Comparison of ENCODE assay signal across 21 cellular contexts in the genomic region with DNA sequence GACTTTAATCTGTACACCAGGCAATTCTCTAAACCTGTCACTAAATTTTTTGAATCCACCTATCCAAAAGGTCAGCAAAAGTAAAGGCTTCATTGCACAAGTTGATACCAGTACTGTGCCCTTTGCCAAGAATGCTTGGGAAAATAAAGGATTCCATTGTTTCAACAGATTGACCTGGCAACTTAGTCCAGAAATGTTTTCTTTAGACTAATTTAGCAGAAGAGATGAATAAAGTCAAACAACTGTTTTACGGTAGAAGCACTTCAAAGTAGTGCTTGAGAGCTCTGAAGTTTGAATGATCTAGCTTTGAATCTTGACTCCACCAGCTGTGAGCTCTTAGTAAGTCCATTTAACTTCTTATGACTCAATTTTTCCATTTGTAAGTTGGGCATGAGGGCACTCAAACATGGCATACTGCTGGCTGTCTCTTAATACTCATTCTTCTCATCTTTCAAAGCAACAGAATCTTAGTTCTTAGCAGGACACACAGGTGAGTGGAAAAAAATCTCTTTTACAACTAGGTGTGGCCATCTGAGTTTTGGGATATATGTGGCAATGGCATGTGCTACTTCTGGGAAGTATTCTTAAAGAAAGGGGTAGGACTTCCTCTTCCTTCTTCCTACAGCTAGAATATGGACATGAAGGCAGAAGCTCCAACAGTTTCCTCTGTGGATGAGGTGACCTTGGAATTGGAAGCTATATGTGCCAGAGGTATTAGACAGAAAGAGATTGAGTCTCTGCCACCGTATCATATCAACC. TPM values are rescaled to one million over a fixed set of nuclear protein-coding genes. Genes with fewer than 3 reads are reported as not detected.
DNase-seq lines count a peak whose midpoint lies in the region; ATAC-seq, FAIRE-seq and TF ChIP-seq lines count a peak whose summit lies in the region.
"Had no signal": no experiment of that assay in that cellular context is flagged by ENCODE, and none has a peak within 500 bp of the region (broad histone marks: within the 10 kb centered on the region; RNA-seq: fewer than 3 reads in every experiment).

No MANE protein-coding gene starts in this region.

- H3K27ac ChIP-seq in A549 (peak overlapping the region; percentile 81 to 90), lung (ENCODE audit: low read depth in 1 of 2, low read length in 1 of 2) (no peak overlapping the region)
- H3K27ac ChIP-seq: KMS-11, vagina had no signal

- CTCF ChIA-PET in A549 (lab: Yijun Ruan, JAX) = interaction anchor here (0.8 to 1.7 kb wide), 2 partner anchors 75 to 164 kb away, joined by 3 to 6 read pairs; no protein-coding TSS in a partner anchor

- TF ChIP-seq RAD21 in A549 (conservative IDR thresholded peaks at IDR 0.05 in 1 of 2, IDR thresholded peaks at IDR 0.05 in 1 of 2) = peak; percentile 13 to 40; a peak in 3 of 5 replicates

- DNase-seq in A549 (ENCODE audit: low read depth in 1 of 2, low spot score in 1 of 2) (peak in 1 of 2 experiments; percentile 86), RKO (ENCODE audit: low spot score) (peak; percentile 48), epithelial cell of proximal tubule (ENCODE audit: low read depth) (peak; percentile 84), lung (ENCODE audit: low spot score) (no peak), T1000 (lab: John Stamatoyannopoulos, UW) (no peak), SKM-1 treated with dmso at 0.1 percent for 144 hours (lab: John Stamatoyannopoulos, UW; ENCODE audit: unreplicated experiment) (no peak), amniotic stem cell (lab: John Stamatoyannopoulos, UW) (no peak)
- DNase-seq: activated CD4-positive, CD25-positive, alpha-beta regulatory T cell treated with anti-CD3 and anti-CD28 coated beads, Interleukin-2, amount 50 U/mL, for 72 hours; activated gamma-delta T cell treated with Interleukin-2 at 50 U/mL for 16 hours; aorta; CD4-positive, CD25-positive, alpha-beta regulatory T cell; cortex of kidney; left cardiac atrium; naive B cell; NCI-H1417 treated with DMSO at 0.1 percent for 48 hours; NCI-H2227 treated with DMSO at 0.1 percent for 48 hours; NK-92 treated with Interleukin-12 subunit alpha and Interleukin-12 subunit beta, amount 100 ng/mL, for 24 hours; stimulated activated naive CD8-positive, alpha-beta T cell treated with anti-CD3 and anti-CD28 coated beads, Interleukin-15, Interleukin-2, amounts not matched to agents 100 U/mL and 50 U/mL, for 24 hours had no signal

- H3K4me3 ChIP-seq in A549 (no peak overlapping the region), epithelial cell of proximal tubule (ENCODE audit: low read depth, low read length) (no peak overlapping the region), lung (no peak overlapping the region)
- H3K4me3 ChIP-seq: vagina had no signal

- no peak for TF ChIP-seq CTCF in A549 (IDR thresholded peaks at IDR 0.05)
- TF ChIP-seq CTCF in epithelial cell of proximal tubule (conservative IDR thresholded peaks at IDR 0.05; ENCODE audit: low read depth, low read length) = no peak
- no peak for TF ChIP-seq CTCF in lung (IDR thresholded peaks at IDR 0.05; ENCODE audit: control extremely low read depth, extremely low read depth)

- H3K4me1 ChIP-seq in A549 = peaks cover 73% of the 10 kb centered on the region
- H3K4me1 ChIP-seq in lung (ENCODE audit: control insufficient read depth in 2 of 2, insufficient read depth in 2 of 2, low read length in 2 of 2) = no peaks in the 10 kb centered on the region
- H3K4me1 ChIP-seq: vagina had no signal

- no peaks in the 10 kb centered on the region for H3K36me3 ChIP-seq in lung (ENCODE audit: control insufficient read depth in 2 of 2, insufficient read depth in 2 of 2, low read length in 2 of 2)
- H3K36me3 ChIP-seq: vagina had no signal

- peak; percentile 65 to 66 for ATAC-seq in A549
- peak; percentile 71 for ATAC-seq in lung (ENCODE audit: insufficient read depth, low FRiP score)
- ATAC-seq in GM21737 (IDR thresholded peaks at IDR 0.05; ENCODE audit: unreplicated experiment) = no peak
- ATAC-seq: left cardiac atrium; stimulated activated naive CD8-positive, alpha-beta T cell treated with anti-CD3 and anti-CD28 coated beads, Interleukin-15, Interleukin-2, amounts not matched to agents 100 U/mL and 50 U/mL, for 24 hours had no signal

- peak; percentile 78 to 91; a peak in 4 of 5 replicates for TF ChIP-seq EP300 in A549 (IDR thresholded peaks at IDR 0.05)

- FAIRE-seq in A549 (lab: Jason Lieb, UNC) = peak; percentile 7

- POLR2A ChIA-PET in A549 (lab: Yijun Ruan, JAX) = interaction anchor here (1.8 kb wide), 1 partner anchor 75 kb away, joined by 12 read pairs; no protein-coding TSS in a partner anchor

- H3K27me3 ChIP-seq in lung (ENCODE audit: control insufficient read depth, insufficient read depth) = no peaks in the 10 kb centered on the region
- H3K27me3 ChIP-seq: vagina had no signal

- WGBS in A549 (ENCODE audit: missing lambda C conversion rate) = 46% methylated on average over 2 of the region's 2 CpGs
- 58 to 84% methylated on average over 2 of the region's 2 CpGs for WGBS in lung, 2 donors

- TF ChIP-seq POLR2A in A549 (IDR thresholded peaks at IDR 0.05; ENCODE audit: low read length) = no peak

- no peaks in the 10 kb centered on the region for H3K9me3 ChIP-seq in A549
- H3K9me3 ChIP-seq in lung (ENCODE audit: control insufficient read depth in 2 of 2, insufficient read depth in 1 of 2, low read length in 1 of 2) = no peaks in the 10 kb centered on the region
- H3K9me3 ChIP-seq: vagina had no signal

- peak overlapping the region; percentile 63 for H3K4me2 ChIP-seq in A549
- H3K4me2 ChIP-seq: KMS-11 had no signal

TF ChIP-seq in A549, 52 proteins besides CTCF, POLR2A, EP300 and RAD21:
- TF ChIP-seq, protein P1, sequence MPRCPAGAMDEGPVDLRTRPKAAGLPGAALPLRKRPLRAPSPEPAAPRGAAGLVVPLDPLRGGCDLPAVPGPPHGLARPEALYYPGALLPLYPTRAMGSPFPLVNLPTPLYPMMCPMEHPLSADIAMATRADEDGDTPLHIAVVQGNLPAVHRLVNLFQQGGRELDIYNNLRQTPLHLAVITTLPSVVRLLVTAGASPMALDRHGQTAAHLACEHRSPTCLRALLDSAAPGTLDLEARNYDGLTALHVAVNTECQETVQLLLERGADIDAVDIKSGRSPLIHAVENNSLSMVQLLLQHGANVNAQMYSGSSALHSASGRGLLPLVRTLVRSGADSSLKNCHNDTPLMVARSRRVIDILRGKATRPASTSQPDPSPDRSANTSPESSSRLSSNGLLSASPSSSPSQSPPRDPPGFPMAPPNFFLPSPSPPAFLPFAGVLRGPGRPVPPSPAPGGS (IDR thresholded peaks at IDR 0.05) = peak; percentile 65; the same call in 2 of the 3 replicates
- peak; percentile 81 to 87 for TF ChIP-seq CEBPB (IDR thresholded peaks at IDR 0.05)
- TF ChIP-seq, protein P2, sequence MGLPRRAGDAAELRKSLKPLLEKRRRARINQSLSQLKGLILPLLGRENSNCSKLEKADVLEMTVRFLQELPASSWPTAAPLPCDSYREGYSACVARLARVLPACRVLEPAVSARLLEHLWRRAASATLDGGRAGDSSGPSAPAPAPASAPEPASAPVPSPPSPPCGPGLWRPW (IDR thresholded peaks at IDR 0.05) = peak; percentile 35; the same call in 1 of the 2 replicates
- TF ChIP-seq MAFK (IDR thresholded peaks at IDR 0.05; ENCODE audit: partially characterized antibody) = peak; percentile 26
- peak; percentile 63 to 71; a peak in 4 of 5 replicates for TF ChIP-seq JUN (IDR thresholded peaks at IDR 0.05)
- peak; percentile 74 for TF ChIP-seq JUNB (IDR thresholded peaks at IDR 0.05)
- TF ChIP-seq SMC3 (IDR thresholded peaks at IDR 0.05) = peak; percentile 37
- TF ChIP-seq RNF2 (IDR thresholded peaks at IDR 0.05; ENCODE audit: borderline replicate concordance, low read depth) = no peak
- TF ChIP-seq HOXB5 (CRISPR knock-in tag; IDR thresholded peaks at IDR 0.05) = no peak
- peak; percentile 80 for TF ChIP-seq GATA3 (IDR thresholded peaks at IDR 0.05; ENCODE audit: borderline replicate concordance)
- peak; percentile 38; the same call in 1 of the 2 replicates for TF ChIP-seq FOSL2 (IDR thresholded peaks at IDR 0.05)
- TF ChIP-seq FOSL2 (CRISPR knock-in tag; IDR thresholded peaks at IDR 0.05) = peak; percentile 75
- no peak for TF ChIP-seq EHF (CRISPR knock-in tag; IDR thresholded peaks at IDR 0.05)
- 0 out of 2 replicates have a peak, but pooled peaks have one; percentile 46 for TF ChIP-seq RARB (CRISPR knock-in tag; IDR thresholded peaks at IDR 0.05)

RNA-seq across cellular contexts. Expression of a gene that starts 55.9 kb away (rescaled TPM):
- polyA plus RNA-seq in A549 (2011; rRNA removed) = 220 and 333 TPM in 2 replicates
- polyA plus RNA-seq in A549 (2012; cell fraction: cytosol; rRNA removed) = 29.5 and 36.6 TPM in 2 replicates
- 3.5 and 15.9 TPM in 2 replicates for polyA plus RNA-seq in A549 (2012; cell fraction: nucleus; rRNA removed)
- polyA plus RNA-seq in A549 (2017; fragmentation: RNase III; extraction: RNeasy Plus Mini Kit Qiagen cat#74134 plus additional on column Dnase treatment) = 152 to 179 TPM (median 166 TPM) in 3 replicates
- polyA minus RNA-seq in A549 (2011; rRNA and poly(A)+ RNA removed) = 95.2 and 105 TPM in 2 replicates
- 10.9 and 17.4 TPM in 2 replicates for total RNA-seq in epithelial cell of proximal tubule
- total RNA-seq in lung = 100 to 1,000 TPM in 1 of 2 donors, 10 to 100 TPM in 1; 65.9 to 359 TPM
- 10 to 100 TPM; 30.4 to 34.6 TPM for polyA plus RNA-seq in lung

Comparison
In these comparisons a context has a peak if more than half of its experiments do, and no peak if none do; other contexts are left out.
1. DNase-seq: peak in RKO (single experiment) and epithelial cell of proximal tubule (single experiment); none in lung (single experiment), T1000 (single experiment), SKM-1 treated with dmso at 0.1 percent for 144 hours (single experiment) and amniotic stem cell (single experiment).
2. H3K27ac ChIP-seq: peak in A549 (2 of 2); none in lung (0 of 2).